In the genomic region with DNA sequence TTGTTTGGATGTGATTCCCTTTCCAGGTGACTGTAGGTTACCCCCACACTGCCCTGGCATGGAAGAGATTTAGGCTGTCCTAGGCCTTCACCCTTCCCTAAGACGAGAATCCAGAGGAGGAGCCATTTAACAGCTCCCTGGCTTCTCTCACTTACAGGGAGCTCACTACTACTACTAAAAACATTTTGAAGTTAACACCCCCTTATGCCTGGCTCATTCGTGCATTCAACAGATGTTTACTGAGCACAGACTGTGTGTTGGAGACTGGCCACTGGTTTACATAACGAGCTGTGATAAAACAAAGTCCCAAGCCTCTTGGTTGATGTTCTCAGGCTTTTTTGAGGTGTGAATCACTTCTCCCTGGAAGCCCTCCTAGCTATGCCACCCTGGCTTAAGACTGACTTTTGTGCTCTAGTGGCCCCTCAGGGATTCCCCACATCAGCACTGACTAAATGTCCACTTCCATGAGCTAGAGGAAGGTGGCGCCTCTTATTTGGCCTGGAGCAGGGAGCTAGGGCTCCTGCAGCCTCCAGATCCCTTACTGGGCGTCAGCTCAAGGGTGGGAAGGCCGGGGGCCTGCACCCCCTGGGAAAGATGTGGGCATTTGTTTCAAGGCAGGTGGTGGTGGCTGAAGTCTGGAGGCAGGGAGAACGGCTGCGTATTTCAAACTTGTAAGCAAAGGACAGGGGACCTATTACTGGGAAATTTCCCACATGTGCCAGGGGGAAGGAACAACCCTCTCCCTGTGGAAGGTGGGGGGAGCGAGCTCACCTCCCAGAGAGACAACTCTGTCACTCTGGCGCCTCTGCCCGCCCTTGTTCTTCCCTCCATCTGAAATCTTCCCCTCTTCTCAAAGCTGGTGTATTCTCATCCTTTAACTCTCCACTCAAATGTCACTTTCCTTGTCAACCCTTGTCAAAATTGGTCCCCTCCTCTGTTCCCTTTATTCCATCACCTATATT, we compare ENCODE assay signal across 1 cellular context.
TF ChIP-seq lines count a peak whose summit lies in the region.

No MANE protein-coding gene starts in this region.

TF ChIP-seq in HEK293, 187 proteins besides CTCF, POLR2A, EP300 and RAD21 (continued from another document and continues in another):
- TF ChIP-seq ZNF155 (tag by site-specific recombination; IDR thresholded peaks at IDR 0.05): no peak
- TF ChIP-seq ZNF555 (tag by site-specific recombination; conservative IDR thresholded peaks at IDR 0.05): no peak
- no peak for TF ChIP-seq SP2 (tag by site-specific recombination; IDR thresholded peaks at IDR 0.05)
- TF ChIP-seq, protein P1, sequence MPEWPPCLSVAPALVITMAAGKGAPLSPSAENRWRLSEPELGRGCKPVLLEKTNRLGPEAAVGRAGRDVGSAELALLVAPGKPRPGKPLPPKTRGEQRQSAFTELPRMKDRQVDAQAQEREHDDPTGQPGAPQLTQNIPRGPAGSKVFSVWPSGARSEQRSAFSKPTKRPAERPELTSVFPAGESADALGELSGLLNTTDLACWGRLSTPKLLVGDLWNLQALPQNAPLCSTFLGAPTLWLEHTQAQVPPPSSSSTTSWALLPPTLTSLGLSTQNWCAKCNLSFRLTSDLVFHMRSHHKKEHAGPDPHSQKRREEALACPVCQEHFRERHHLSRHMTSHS (tag by site-specific recombination; IDR thresholded peaks at IDR 0.05): no peak
- TF ChIP-seq GLIS1 (tag by site-specific recombination; IDR thresholded peaks at IDR 0.05): peak; percentile 43
- TF ChIP-seq ZNF747 (tag by site-specific recombination; IDR thresholded peaks at IDR 0.05): no peak
- no peak for TF ChIP-seq ZNF24 (tag by site-specific recombination; IDR thresholded peaks at IDR 0.05)
- no peak for TF ChIP-seq ZNF677 (tag by site-specific recombination; IDR thresholded peaks at IDR 0.05)
- no peak for TF ChIP-seq ZNF133 (tag by site-specific recombination; IDR thresholded peaks at IDR 0.05)
- TF ChIP-seq, protein P2, sequence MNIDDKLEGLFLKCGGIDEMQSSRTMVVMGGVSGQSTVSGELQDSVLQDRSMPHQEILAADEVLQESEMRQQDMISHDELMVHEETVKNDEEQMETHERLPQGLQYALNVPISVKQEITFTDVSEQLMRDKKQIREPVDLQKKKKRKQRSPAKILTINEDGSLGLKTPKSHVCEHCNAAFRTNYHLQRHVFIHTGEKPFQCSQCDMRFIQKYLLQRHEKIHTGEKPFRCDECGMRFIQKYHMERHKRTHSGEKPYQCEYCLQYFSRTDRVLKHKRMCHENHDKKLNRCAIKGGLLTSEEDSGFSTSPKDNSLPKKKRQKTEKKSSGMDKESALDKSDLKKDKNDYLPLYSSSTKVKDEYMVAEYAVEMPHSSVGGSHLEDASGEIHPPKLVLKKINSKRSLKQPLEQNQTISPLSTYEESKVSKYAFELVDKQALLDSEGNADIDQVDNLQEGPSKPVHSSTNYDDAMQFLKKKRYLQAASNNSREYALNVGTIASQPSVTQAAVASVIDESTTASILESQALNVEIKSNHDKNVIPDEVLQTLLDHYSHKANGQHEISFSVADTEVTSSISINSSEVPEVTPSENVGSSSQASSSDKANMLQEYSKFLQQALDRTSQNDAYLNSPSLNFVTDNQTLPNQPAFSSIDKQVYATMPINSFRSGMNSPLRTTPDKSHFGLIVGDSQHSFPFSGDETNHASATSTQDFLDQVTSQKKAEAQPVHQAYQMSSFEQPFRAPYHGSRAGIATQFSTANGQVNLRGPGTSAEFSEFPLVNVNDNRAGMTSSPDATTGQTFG (tag by site-specific recombination; IDR thresholded peaks at IDR 0.05; ENCODE audit: borderline replicate concordance): no peak
- no peak for TF ChIP-seq ZBTB11 (tag by site-specific recombination; conservative IDR thresholded peaks at IDR 0.05; ENCODE audit: low read depth)
- no peak for TF ChIP-seq ZSCAN18 (tag by site-specific recombination; IDR thresholded peaks at IDR 0.05)
- TF ChIP-seq ZNF777 (tag by site-specific recombination; IDR thresholded peaks at IDR 0.05; ENCODE audit: borderline replicate concordance): no peak
- TF ChIP-seq ZNF114 (tag by site-specific recombination; IDR thresholded peaks at IDR 0.05): no peak
- TF ChIP-seq KLF7 (tag by site-specific recombination; IDR thresholded peaks at IDR 0.05; ENCODE audit: borderline replicate concordance): no peak
- TF ChIP-seq ZEB2 (tag by site-specific recombination; IDR thresholded peaks at IDR 0.05): no peak
- TF ChIP-seq ZNF473 (tag by site-specific recombination; IDR thresholded peaks at IDR 0.05): no peak
- TF ChIP-seq ZNF223 (tag by site-specific recombination; IDR thresholded peaks at IDR 0.05): peak; percentile 82
- no peak for TF ChIP-seq ATF2 (tag by site-specific recombination; IDR thresholded peaks at IDR 0.05; ENCODE audit: low read depth)
- TF ChIP-seq ZNF560 (tag by site-specific recombination; IDR thresholded peaks at IDR 0.05; ENCODE audit: borderline replicate concordance): no peak
- no peak for TF ChIP-seq REPIN1 (tag by site-specific recombination; IDR thresholded peaks at IDR 0.05; ENCODE audit: low read depth)
- TF ChIP-seq SALL2 (tag by site-specific recombination; IDR thresholded peaks at IDR 0.05; ENCODE audit: borderline replicate concordance): no peak
- no peak for TF ChIP-seq ZNF791 (tag by site-specific recombination; IDR thresholded peaks at IDR 0.05)
- no peak for TF ChIP-seq ZNF174 (tag by site-specific recombination; IDR thresholded peaks at IDR 0.05)
- no peak for TF ChIP-seq ZNF626 (tag by site-specific recombination; IDR thresholded peaks at IDR 0.05)
- TF ChIP-seq ZNF433 (tag by site-specific recombination; IDR thresholded peaks at IDR 0.05; ENCODE audit: low read depth): no peak
- TF ChIP-seq ZNF549 (tag by site-specific recombination; IDR thresholded peaks at IDR 0.05): no peak
- TF ChIP-seq ZNF707 (tag by site-specific recombination; IDR thresholded peaks at IDR 0.05): no peak
- no peak for TF ChIP-seq ZNF280D (tag by site-specific recombination; IDR thresholded peaks at IDR 0.05)
- TF ChIP-seq ZNF398 (tag by site-specific recombination; IDR thresholded peaks at IDR 0.05): peak; percentile 61
- no peak for TF ChIP-seq ZNF704 (tag by site-specific recombination; IDR thresholded peaks at IDR 0.05)
- no peak for TF ChIP-seq ZNF112 (tag by site-specific recombination; IDR thresholded peaks at IDR 0.05)
- TF ChIP-seq ZNF37A (tag by site-specific recombination; IDR thresholded peaks at IDR 0.05): no peak
- no peak for TF ChIP-seq ZBTB17 (tag by site-specific recombination; IDR thresholded peaks at IDR 0.05)
- peak; percentile 53 for TF ChIP-seq EGR2 (tag by site-specific recombination; IDR thresholded peaks at IDR 0.05; ENCODE audit: low read depth)
- TF ChIP-seq ZNF404 (tag by site-specific recombination; IDR thresholded peaks at IDR 0.05): no peak
- no peak for TF ChIP-seq ZXDB (tag by site-specific recombination; IDR thresholded peaks at IDR 0.05)
- TF ChIP-seq ZNF530 (tag by site-specific recombination; IDR thresholded peaks at IDR 0.05; ENCODE audit: low read depth): no peak
- no peak for TF ChIP-seq SP7 (tag by site-specific recombination; IDR thresholded peaks at IDR 0.05)
- TF ChIP-seq PRDM6 (tag by site-specific recombination; IDR thresholded peaks at IDR 0.05): no peak
